9 cellular contexts compared by ENCODE assay signal in the genomic region with DNA sequence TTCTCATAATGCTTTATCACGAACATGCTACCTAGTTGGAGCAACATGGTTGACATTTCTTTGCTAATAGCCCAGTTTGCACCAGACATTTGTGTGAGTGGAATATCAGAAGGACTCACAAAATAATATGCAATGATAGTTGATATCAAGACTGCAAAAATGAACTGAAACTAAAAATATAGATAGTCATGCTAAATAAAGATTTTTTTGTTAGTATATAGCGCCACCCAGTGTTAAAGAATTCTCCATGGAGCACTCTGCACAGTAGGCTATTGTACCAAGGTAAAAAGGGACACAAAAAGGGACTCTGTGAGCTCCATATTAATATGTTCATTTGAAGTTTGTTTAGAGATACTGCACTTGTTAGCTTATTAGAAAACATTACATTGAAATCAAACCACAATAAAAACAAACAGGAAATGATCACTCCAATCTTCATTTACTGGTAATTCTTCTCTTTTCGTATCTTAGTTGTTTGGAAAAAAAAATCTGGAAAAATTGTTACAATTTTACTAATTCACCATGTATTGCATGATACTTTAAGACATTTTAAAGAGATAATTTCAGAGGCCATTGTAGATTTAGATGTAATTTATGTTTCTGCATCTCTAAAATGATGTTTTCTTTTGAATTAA.
A peak's percentile ranks its signal among the peaks of the same experiment; 100 is the strongest.
DNase-seq lines count a peak whose midpoint lies in the region; ATAC-seq, FAIRE-seq and TF ChIP-seq lines count a peak whose summit lies in the region.
"Had no signal": no experiment of that assay in that cellular context is flagged by ENCODE, and none has a peak within 500 bp of the region (broad histone marks: within the 10 kb centered on the region; RNA-seq: fewer than 3 reads in every experiment).

No MANE protein-coding gene starts in this region.

- H3K27me3 ChIP-seq in HepG2 (ENCODE audit: control insufficient read depth in 1 of 2, insufficient read depth in 2 of 2, low read length in 2 of 2) = no peaks in the 10 kb centered on the region; a peak in 1 of 5 replicates

- no peak for TF ChIP-seq RAD21 in HepG2 (CRISPR knock-in tag; IDR thresholded peaks at IDR 0.05)

- in situ Hi-C loops in HepG2 (cut with HindIII; ENCODE audit: extremely low pct_ligation_motif_present, low pct_unique_long_range_greater_than_20kb) = loop anchor here (10.0 kb wide), 1 partner anchor 115 kb away; no protein-coding TSS in a partner anchor

- no peak for ATAC-seq in activated CD8-positive, alpha-beta T cell treated with anti-CD3 and anti-CD28 coated beads for 36 hours
- no peak for ATAC-seq in activated CD8-positive, alpha-beta T cell treated with anti-CD3 and anti-CD28 coated beads, Interleukin-2, amount 10 ng/mL, durations not matched to agents 7 days and 5 days
- ATAC-seq in HepG2 (peak; percentile 87), GM21447 (IDR thresholded peaks at IDR 0.05; ENCODE audit: unreplicated experiment) (no peak)

- peak; percentile 40 for TF ChIP-seq CTCF in activated CD8-positive, alpha-beta T cell treated with anti-CD3 and anti-CD28 coated beads for 36 hours (IDR thresholded peaks at IDR 0.05)
- peak; percentile 56 for TF ChIP-seq CTCF in HepG2 (CRISPR knock-in tag; IDR thresholded peaks at IDR 0.05)

- WGBS in HepG2 (ENCODE audit: low lambda C conversion rate) = 26% methylated on average over 3 of the region's 3 CpGs

- H3K9me3 Mint-ChIP-seq in activated CD8-positive, alpha-beta T cell treated with anti-CD3 and anti-CD28 coated beads for 36 hours = peaks cover 14% of the 10 kb centered on the region
- H3K9me3 Mint-ChIP-seq in activated CD8-positive, alpha-beta T cell treated with anti-CD3 and anti-CD28 coated beads, Interleukin-2, amount 10 ng/mL, durations not matched to agents 7 days and 5 days (ENCODE audit: insufficient read depth) = no peaks in the 10 kb centered on the region

- POLR2A ChIA-PET in activated CD8-positive, alpha-beta T cell treated with anti-CD3 and anti-CD28 coated beads for 36 hours (lab: Charles Lee) = no interaction called here
- POLR2A ChIA-PET in activated CD8-positive, alpha-beta T cell treated with anti-CD3 and anti-CD28 coated beads, Interleukin-2, amount 10 ng/mL, durations not matched to agents 7 days and 5 days (lab: Charles Lee) = no interaction called here
- POLR2A ChIA-PET in HepG2 (lab: Yijun Ruan, JAX) = no interaction called here

- no peak for TF ChIP-seq POLR2A in HepG2 (IDR thresholded peaks at IDR 0.05; ENCODE audit: insufficient read depth in 1 of 2, low read depth in 2 of 2, low read length in 2 of 2)

- H3K79me2 ChIP-seq in HepG2 (ENCODE audit: insufficient read depth, low read length) = no peaks in the 10 kb centered on the region

- CTCF ChIA-PET in activated CD8-positive, alpha-beta T cell treated with anti-CD3 and anti-CD28 coated beads for 36 hours (lab: Charles Lee) = no interaction called here
- CTCF ChIA-PET in activated CD8-positive, alpha-beta T cell treated with anti-CD3 and anti-CD28 coated beads, Interleukin-2, amount 10 ng/mL, durations not matched to agents 7 days and 5 days (lab: Charles Lee) = no interaction called here
- CTCF ChIA-PET in HepG2 (lab: Yijun Ruan, JAX; ENCODE audit: low intra/inter-chr PET ratio, low total read pairs) = interaction anchor here (1.3 kb wide), 1 partner anchor 115 kb away, joined by 8 read pairs; no protein-coding TSS in a partner anchor

- peak; percentile 1 for DNase-seq in activated CD8-positive, alpha-beta T cell treated with anti-CD3 and anti-CD28 coated beads for 36 hours
- DNase-seq in activated CD8-positive, alpha-beta T cell treated with anti-CD3 and anti-CD28 coated beads, Interleukin-2, amount 10 ng/mL, durations not matched to agents 7 days and 5 days = no peak
- DNase-seq in NCI-H446 treated with DMSO at 0.1 percent for 48 hours (lab: John Stamatoyannopoulos, UW) (peak; percentile 38), brain pericyte (ENCODE audit: low read depth, low spot score) (peak; percentile 6), HepG2 (ENCODE audit: low spot score) (peak; percentile 34), germinal center (ENCODE audit: low spot score) (no peak), ecto neural progenitor cell (ENCODE audit: low spot score) (no peak)
- DNase-seq: CD4-positive, CD25-positive, alpha-beta regulatory T cell had no signal

- TF ChIP-seq EP300 in HepG2 (IDR thresholded peaks at IDR 0.05; ENCODE audit: low read depth in 2 of 2, low read length in 2 of 2) (no peak), HepG2 (CRISPR knock-in tag; IDR thresholded peaks at IDR 0.05; ENCODE audit: borderline replicate concordance) (no peak)

- no peaks in the 10 kb centered on the region for H3K9me3 ChIP-seq in HepG2 (ENCODE audit: low read length)

- intact Hi-C loops in activated CD8-positive, alpha-beta T cell treated with anti-CD3 and anti-CD28 coated beads for 36 hours (cut with micrococcal nuclease) = no loop called here
- intact Hi-C loops in HepG2 (cut with micrococcal nuclease; ENCODE audit: unreplicated experiment) = loop anchor here (1.0 to 5.0 kb wide), 4 partner anchors 114 to 1904 kb away; no protein-coding TSS in a partner anchor

- no peaks in the 10 kb centered on the region for H3K27me3 Mint-ChIP-seq in activated CD8-positive, alpha-beta T cell treated with anti-CD3 and anti-CD28 coated beads for 36 hours
- H3K27me3 Mint-ChIP-seq in activated CD8-positive, alpha-beta T cell treated with anti-CD3 and anti-CD28 coated beads, Interleukin-2, amount 10 ng/mL, durations not matched to agents 7 days and 5 days (ENCODE audit: low read depth) = no peaks in the 10 kb centered on the region
- H3K27me3 Mint-ChIP-seq: CD4-positive, CD25-positive, alpha-beta regulatory T cell had no signal

- H3K4me2 ChIP-seq in HepG2 (ENCODE audit: low read depth, low read length) = peak overlapping the region; percentile 47; the same call in 1 of the 2 replicates

- FAIRE-seq in HepG2 (lab: Jason Lieb, UNC) = no peak

- no peaks in the 10 kb centered on the region for H3K36me3 ChIP-seq in HepG2 (replicated peaks in 1 of 2; ENCODE audit: control insufficient read depth in 1 of 2, insufficient read depth in 2 of 2, low read length in 2 of 2)

- no peak overlapping the region for H3K27ac ChIP-seq in HepG2 (ENCODE audit: extremely low read length, insufficient read depth, low read length)

- H3K4me1 ChIP-seq in HepG2 (ENCODE audit: insufficient read depth, low read length) = no peaks in the 10 kb centered on the region

- no peaks in the 10 kb centered on the region for H4K20me1 ChIP-seq in HepG2 (ENCODE audit: insufficient read depth, low read length)

- no peak overlapping the region for H3K4me3 Mint-ChIP-seq in activated CD8-positive, alpha-beta T cell treated with anti-CD3 and anti-CD28 coated beads for 36 hours
- H3K4me3 Mint-ChIP-seq in activated CD8-positive, alpha-beta T cell treated with anti-CD3 and anti-CD28 coated beads, Interleukin-2, amount 10 ng/mL, durations not matched to agents 7 days and 5 days = no peak overlapping the region
- H3K4me3 Mint-ChIP-seq: CD4-positive, CD25-positive, alpha-beta regulatory T cell had no signal

- no peak overlapping the region for H3K9ac ChIP-seq in HepG2 (ENCODE audit: insufficient read depth, low read depth, low read length)

- no TSS peak for BruUV-seq in HepG2 (replicated peaks; lab: Mats Ljungman, UMichigan)

- no peak overlapping the region for H3K4me3 ChIP-seq in HepG2 (replicated peaks in 1 of 3; ENCODE audit: insufficient read depth in 1 of 3, low read depth in 2 of 3, low read length in 3 of 3)

- no peaks in the 10 kb centered on the region for H3K36me3 Mint-ChIP-seq in activated CD8-positive, alpha-beta T cell treated with anti-CD3 and anti-CD28 coated beads for 36 hours (ENCODE audit: low read depth)
- H3K36me3 Mint-ChIP-seq in activated CD8-positive, alpha-beta T cell treated with anti-CD3 and anti-CD28 coated beads, Interleukin-2, amount 10 ng/mL, durations not matched to agents 7 days and 5 days (ENCODE audit: low read depth) = no peaks in the 10 kb centered on the region
- H3K36me3 Mint-ChIP-seq: CD4-positive, CD25-positive, alpha-beta regulatory T cell had no signal

- H3K4me1 Mint-ChIP-seq in activated CD8-positive, alpha-beta T cell treated with anti-CD3 and anti-CD28 coated beads for 36 hours (ENCODE audit: low read depth) = no peaks in the 10 kb centered on the region
- H3K4me1 Mint-ChIP-seq in activated CD8-positive, alpha-beta T cell treated with anti-CD3 and anti-CD28 coated beads, Interleukin-2, amount 10 ng/mL, durations not matched to agents 7 days and 5 days (ENCODE audit: low read depth) = no peaks in the 10 kb centered on the region
- H3K4me1 Mint-ChIP-seq: CD4-positive, CD25-positive, alpha-beta regulatory T cell had no signal

- no peak overlapping the region for H3K27ac Mint-ChIP-seq in activated CD8-positive, alpha-beta T cell treated with anti-CD3 and anti-CD28 coated beads for 36 hours
- no peak overlapping the region for H3K27ac Mint-ChIP-seq in activated CD8-positive, alpha-beta T cell treated with anti-CD3 and anti-CD28 coated beads, Interleukin-2, amount 10 ng/mL, durations not matched to agents 7 days and 5 days

- H2AFZ ChIP-seq in HepG2 (ENCODE audit: low read length) = no peak overlapping the region

TF ChIP-seq in HepG2, 621 proteins besides CTCF, POLR2A, EP300 and RAD21:
- TF ChIP-seq PLRG1 (conservative IDR thresholded peaks at IDR 0.05) = no peak
- TF ChIP-seq HDAC1 (CRISPR knock-in tag; IDR thresholded peaks at IDR 0.05) = no peak
- no peak for TF ChIP-seq KLF15 (CRISPR knock-in tag; IDR thresholded peaks at IDR 0.05; ENCODE audit: borderline replicate concordance)
- peak; percentile 6; the same call in 1 of the 2 replicates for TF ChIP-seq SMC3 (IDR thresholded peaks at IDR 0.05; ENCODE audit: low read length)
- TF ChIP-seq STAG1 (CRISPR knock-in tag; IDR thresholded peaks at IDR 0.05) = peak; percentile 66

Comparison
In these comparisons a context has a peak if more than half of its experiments do, and no peak if none do; other contexts are left out.
1. DNase-seq: peak in activated CD8-positive, alpha-beta T cell treated with anti-CD3 and anti-CD28 coated beads for 36 hours (single experiment), NCI-H446 treated with DMSO at 0.1 percent for 48 hours (single experiment), brain pericyte (single experiment) and HepG2 (single experiment); none in activated CD8-positive, alpha-beta T cell treated with anti-CD3 and anti-CD28 coated beads, Interleukin-2, amount 10 ng/mL, durations not matched to agents 7 days and 5 days (single experiment), germinal center (single experiment) and ecto neural progenitor cell (single experiment).